Comparison of ENCODE assay signal across 9 cellular contexts in the genomic region with DNA sequence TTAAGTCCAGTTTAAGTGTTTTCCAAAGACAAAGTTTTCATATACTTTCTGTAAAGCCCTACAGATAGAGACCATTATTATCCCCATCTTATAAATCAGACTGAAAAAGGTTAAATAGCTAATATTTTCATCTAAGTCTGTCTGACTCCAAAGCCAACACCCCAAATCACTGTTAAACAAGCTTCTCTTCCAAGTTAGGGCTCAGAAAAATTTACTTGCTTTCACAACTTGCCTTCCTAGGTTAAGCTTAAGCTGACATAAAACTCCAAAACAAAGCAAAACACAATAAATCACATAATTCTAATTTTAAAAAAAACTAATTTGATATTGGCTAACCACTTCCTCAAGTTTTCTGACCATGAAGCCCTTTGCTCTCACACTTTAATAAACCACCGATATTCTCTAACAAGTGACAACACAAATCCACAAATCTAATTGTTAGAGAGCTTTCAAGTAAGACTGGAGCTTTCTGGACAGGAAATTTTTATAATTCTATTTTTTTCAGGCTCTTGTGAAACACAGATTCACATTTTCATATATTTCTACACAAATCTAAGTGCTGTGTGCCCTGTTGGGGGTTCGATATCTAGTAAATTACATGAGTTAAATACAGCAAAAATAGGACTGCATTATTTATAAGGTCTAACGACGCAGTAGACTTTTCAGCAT. TPM values are rescaled to one million over a fixed set of nuclear protein-coding genes. Genes with fewer than 3 reads are reported as not detected.
DNase-seq lines count a peak whose midpoint lies in the region; ATAC-seq and TF ChIP-seq lines count a peak whose summit lies in the region.
"Had no signal": no experiment of that assay in that cellular context is flagged by ENCODE, and none has a peak within 500 bp of the region (broad histone marks: within the 10 kb centered on the region; RNA-seq: fewer than 3 reads in every experiment).

No MANE protein-coding gene starts in this region.

- peaks cover 4% of the 10 kb centered on the region for H3K36me3 ChIP-seq in IMR-90 (ENCODE audit: control insufficient read depth, insufficient read depth, low read length)
- no peaks in the 10 kb centered on the region for H3K36me3 ChIP-seq in breast epithelium
- no peaks in the 10 kb centered on the region for H3K36me3 ChIP-seq in right lobe of liver
- no peaks in the 10 kb centered on the region for H3K36me3 ChIP-seq in testis (ENCODE audit: low read depth, missing control alignments)

- CTCF ChIA-PET in IMR-90 (lab: Yijun Ruan, JAX): interaction anchor here (0.7 to 1.8 kb wide), 5 partner anchors 16 to 293 kb away, joined by 3 to 11 read pairs (median 4); no protein-coding TSS in a partner anchor

- TF ChIP-seq CTCF in IMR-90 (conservative IDR thresholded peaks at IDR 0.05; ENCODE audit: low read depth, low read length) (no peak), breast epithelium (IDR thresholded peaks at IDR 0.05) (no peak), right lobe of liver (IDR thresholded peaks at IDR 0.05) (no peak), testis (IDR thresholded peaks at IDR 0.05) (no peak)

- H3K56ac ChIP-seq in IMR-90 (ENCODE audit: extremely low read depth, insufficient read depth, low read length): peak overlapping the region; percentile 81; the same call in 1 of the 2 replicates

- DNase-seq in IMR-90: no peak
- DNase-seq in breast epithelium (ENCODE audit: low spot score in 2 of 2): no peak
- DNase-seq in right lobe of liver: no peak
- no peak for DNase-seq in testis
- no peak for DNase-seq in NCI-H2107 treated with DMSO at 0.1 percent for 48 hours (lab: John Stamatoyannopoulos, UW; ENCODE audit: unreplicated experiment)
- DNase-seq in activated naive CD4-positive, alpha-beta T cell treated with Interleukin-2 at 50 U/mL for 16 hours: no peak
- DNase-seq in NCI-H524 (lab: John Stamatoyannopoulos, UW): no peak
- DNase-seq: activated effector memory CD4-positive, alpha-beta T cell treated with Interleukin-2 at 50 U/mL for 16 hours had no signal

- peak overlapping the region; percentile 43; the same call in 1 of the 2 replicates for H3K18ac ChIP-seq in IMR-90 (ENCODE audit: low read depth, low read length)

- TSS peak; percentile 32 for BruUV-seq in IMR-90 (replicated peaks; lab: Mats Ljungman, UMichigan)

- H3K4ac ChIP-seq in IMR-90 (ENCODE audit: low read depth, low read length): peak overlapping the region; percentile 27; the same call in 1 of the 2 replicates

- H3K9me3 ChIP-seq in IMR-90 (ENCODE audit: control insufficient read depth, insufficient read depth, low read length) (no peaks in the 10 kb centered on the region), breast epithelium (no peaks in the 10 kb centered on the region), right lobe of liver (no peaks in the 10 kb centered on the region), testis (no peaks in the 10 kb centered on the region)

- peak overlapping the region; percentile 75; the same call in 1 of the 2 replicates for H3K27ac ChIP-seq in IMR-90 (ENCODE audit: insufficient read depth, low read length)
- peak overlapping the region; percentile 93 to 95 for H3K27ac ChIP-seq in breast epithelium
- peak overlapping the region; percentile 55 to 90 (median 88) for H3K27ac ChIP-seq in right lobe of liver
- H3K27ac ChIP-seq in testis: peak overlapping the region; percentile 85 to 94

- intact Hi-C loops in IMR-90 (cut with micrococcal nuclease) (loop anchor here (1.0 to 2.0 kb wide), 3 partner anchors 11 to 65 kb away; no protein-coding TSS in a partner anchor), breast epithelium (cut with DNase I; ENCODE audit: low total_unique reads) (no loop called here), right lobe of liver (cut with DNase I) (loop anchor here (10.0 kb wide), 2 partner anchors 56 to 66 kb away; no protein-coding TSS in a partner anchor), testis (cut with DNase I; ENCODE audit: low total_unique reads) (loop anchor here (10.0 kb wide), 1 partner anchor 56 kb away; no protein-coding TSS in a partner anchor)

- H3K4me2 ChIP-seq in IMR-90 (ENCODE audit: low read depth, low read length): peak overlapping the region; percentile 74

- H4K8ac ChIP-seq in IMR-90 (ENCODE audit: low read depth in 2 of 2, low read length in 2 of 2): peak overlapping the region; percentile 7 to 48; a peak in 2 of 4 replicates

- H2BK20ac ChIP-seq in IMR-90 (ENCODE audit: low read depth, low read length): no peak overlapping the region

- POLR2A ChIA-PET in IMR-90 (lab: Charles Lee; ENCODE audit: unreplicated experiment): no interaction called here

- peak overlapping the region; percentile 71; the same call in 1 of the 2 replicates for H3K9ac ChIP-seq in IMR-90 (ENCODE audit: low read depth, low read length)

- H3K4me3 ChIP-seq in IMR-90 (ENCODE audit: insufficient read depth, low read depth, low read length): peak overlapping the region; percentile 93
- H3K4me3 ChIP-seq in breast epithelium: peak overlapping the region; percentile 82 to 87 (median 83)
- peak overlapping the region; percentile 71 to 82 (median 80) for H3K4me3 ChIP-seq in right lobe of liver
- H3K4me3 ChIP-seq in testis: peak overlapping the region; percentile 82 to 85

- no peak overlapping the region for H2AK9ac ChIP-seq in IMR-90 (replicated peaks; ENCODE audit: low read depth, low read length, poor library complexity)

- WGBS in IMR-90 (ENCODE audit: extremely low coverage in 2 of 2, insufficient read length in 1 of 2), 2 experiments: no CpG with 5 or more reads among the region's 4 CpGs
- 18% methylated on average over 4 of the region's 4 CpGs for WGBS in right lobe of liver (ENCODE audit: insufficient coverage, low coverage, low lambda C conversion rate, missing lambda C conversion rate)
- WGBS in testis, 2 donors: 9 to 13% methylated on average over 4 of the region's 4 CpGs

- no peak for TF ChIP-seq POLR2A in IMR-90 (IDR thresholded peaks at IDR 0.05; ENCODE audit: low read depth, low read length)
- TF ChIP-seq POLR2A in breast epithelium (IDR thresholded peaks at IDR 0.05): no peak
- no peak for TF ChIP-seq POLR2A in right lobe of liver (IDR thresholded peaks at IDR 0.05)
- TF ChIP-seq POLR2A in testis (IDR thresholded peaks at IDR 0.05): no peak

- H3K4me1 ChIP-seq in IMR-90 (ENCODE audit: control insufficient read depth, insufficient read depth, low read length) (peaks cover 2% of the 10 kb centered on the region; the same call in 1 of the 2 replicates), breast epithelium (no peaks in the 10 kb centered on the region), right lobe of liver (peaks cover 0 to 22% (median 10%) of the 10 kb centered on the region in 4 donors), testis (peaks cover 14% of the 10 kb centered on the region)

- dilution Hi-C loops in IMR-90 (cut with HindIII; ENCODE audit: low sequenced_read_pairs, unreplicated experiment): no loop called here

- no peaks in the 10 kb centered on the region for H3K27me3 ChIP-seq in IMR-90 (ENCODE audit: control insufficient read depth, insufficient read depth, low read length)
- no peaks in the 10 kb centered on the region for H3K27me3 ChIP-seq in breast epithelium
- H3K27me3 ChIP-seq in right lobe of liver: no peaks in the 10 kb centered on the region
- no peaks in the 10 kb centered on the region for H3K27me3 ChIP-seq in testis

- H3K79me1 ChIP-seq in IMR-90 (ENCODE audit: low read depth in 1 of 2, low read length in 2 of 2): peaks cover 15 to 51% of the 10 kb centered on the region in 2 experiments

- H4K20me1 ChIP-seq in IMR-90 (ENCODE audit: insufficient read depth, low read length): peaks cover 24% of the 10 kb centered on the region

- no peak overlapping the region for H3K14ac ChIP-seq in IMR-90 (replicated peaks; ENCODE audit: low read depth, low read length)

- ATAC-seq in IMR-90 (ENCODE audit: low read depth) (no peak), right lobe of liver (no peak), GM21529 (IDR thresholded peaks at IDR 0.05; ENCODE audit: unreplicated experiment) (no peak)

- H2BK5ac ChIP-seq in IMR-90 (ENCODE audit: low read depth, low read length, poor library complexity, severe bottlenecking): peak overlapping the region; percentile 96

- in situ Hi-C loops in IMR-90 (cut with MboI; ENCODE audit: low sequenced_read_pairs): no loop called here

- H2AK5ac ChIP-seq in IMR-90 (ENCODE audit: low read depth, low read length): no peak overlapping the region

- H3K23ac ChIP-seq in IMR-90 (ENCODE audit: low read depth, low read length): peak overlapping the region; percentile 47; the same call in 1 of the 2 replicates

- no peak overlapping the region for H2BK120ac ChIP-seq in IMR-90 (ENCODE audit: low read depth, low read length)

- no peak overlapping the region for H4K91ac ChIP-seq in IMR-90 (ENCODE audit: insufficient read depth, low read depth, low read length)

- peaks cover 22% of the 10 kb centered on the region for H3K9me1 ChIP-seq in IMR-90 (ENCODE audit: insufficient read depth, low read length)

- no peak overlapping the region for H2AFZ ChIP-seq in IMR-90 (replicated peaks; ENCODE audit: low read length, poor library complexity)

- no peak for TF ChIP-seq RAD21 in IMR-90 (IDR thresholded peaks at IDR 0.05; ENCODE audit: low read length)

- no peak overlapping the region for H2BK15ac ChIP-seq in IMR-90 (ENCODE audit: low read depth, low read length)

- H4K5ac ChIP-seq in IMR-90 (ENCODE audit: low read depth, low read length): 0 out of 2 replicates have a peak overlapping the region, but pooled peaks have one; percentile 41

TF ChIP-seq in IMR-90, 13 proteins besides CTCF, POLR2A, EP300 and RAD21 (continues in another document):
- TF ChIP-seq CEBPB (IDR thresholded peaks at IDR 0.05; ENCODE audit: low read depth, low read length) (no peak), MXI1 (IDR thresholded peaks at IDR 0.05; ENCODE audit: borderline replicate concordance, low read depth, low read length) (no peak), MAZ (IDR thresholded peaks at IDR 0.05; ENCODE audit: borderline replicate concordance, low read depth, low read length) (no peak)
- TF ChIP-seq, protein P1, sequence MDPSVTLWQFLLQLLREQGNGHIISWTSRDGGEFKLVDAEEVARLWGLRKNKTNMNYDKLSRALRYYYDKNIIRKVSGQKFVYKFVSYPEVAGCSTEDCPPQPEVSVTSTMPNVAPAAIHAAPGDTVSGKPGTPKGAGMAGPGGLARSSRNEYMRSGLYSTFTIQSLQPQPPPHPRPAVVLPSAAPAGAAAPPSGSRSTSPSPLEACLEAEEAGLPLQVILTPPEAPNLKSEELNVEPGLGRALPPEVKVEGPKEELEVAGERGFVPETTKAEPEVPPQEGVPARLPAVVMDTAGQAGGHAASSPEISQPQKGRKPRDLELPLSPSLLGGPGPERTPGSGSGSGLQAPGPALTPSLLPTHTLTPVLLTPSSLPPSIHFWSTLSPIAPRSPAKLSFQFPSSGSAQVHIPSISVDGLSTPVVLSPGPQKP (IDR thresholded peaks at IDR 0.05; ENCODE audit: borderline replicate concordance, low read depth, low read length): no peak

RNA-seq across cellular contexts. Expression of a gene that starts 2.2 kb away (rescaled TPM):
- total RNA-seq in IMR-90 (2012; rRNA removed) (132 and 233 TPM in 2 replicates), breast epithelium (100 to 1,000 TPM in 1 of 3 donors, 10 to 100 TPM in 2; 82.1 to 100 (median 87.5) TPM), right lobe of liver (10 to 100 TPM; 18.8 to 52.7 (median 33.9) TPM), testis (10 to 100 TPM; 28.1 to 46.0 TPM)
- polyA plus RNA-seq in IMR-90 (2012; rRNA removed) (74.4 and 92.3 TPM in 2 replicates), testis (ENCODE audit: insufficient read depth, low read depth, low replicate concordance) (39.3 TPM)
- 15.5 and 25.7 TPM in 2 replicates for polyA plus RNA-seq in IMR-90 (2012; cell fraction: cytosol; rRNA removed)
- 4.8 and 43.9 TPM in 2 replicates for polyA plus RNA-seq in IMR-90 (2012; cell fraction: nucleus; rRNA removed; ENCODE audit: low replicate concordance)
